In genomic region chr20:53786445-53787267, GRCh38 we compare ENCODE assay signal across 10 cellular contexts.
DNase-seq lines count a peak whose midpoint lies in the region; ATAC-seq and TF ChIP-seq lines count a peak whose summit lies in the region.
"Had no signal": no experiment of that assay in that cellular context is flagged by ENCODE, and none has a peak within 500 bp of the region (broad histone marks: within the 10 kb centered on the region; RNA-seq: fewer than 3 reads in every experiment).

No MANE protein-coding gene starts in this region.

- H3K4me3 ChIP-seq in LNCaP clone FGC (ENCODE audit: low read depth, low read length) = peak overlapping the region; percentile 39
- H3K4me3 ChIP-seq in mucosa of descending colon = no peak overlapping the region
- H3K4me3 ChIP-seq in uterus = no peak overlapping the region
- H3K4me3 ChIP-seq: BLaER1 treated with 17β-estradiol and CSF1 and Interleukin-3, amounts not matched to agents 10 nM and 100 nM had no signal

- DNase-seq in LNCaP clone FGC (ENCODE audit: low read depth) = no peak
- peak; percentile 51 for DNase-seq in cerebellar cortex (ENCODE audit: low spot score)
- peak in 1 of 3 donors; percentile 47 for DNase-seq in mucosa of descending colon
- DNase-seq in AG20443 (ENCODE audit: low spot score) = no peak
- DNase-seq in uterus = no peak
- DNase-seq: activated gamma-delta T cell had no signal

- no peaks in the 10 kb centered on the region for H3K27me3 ChIP-seq in uterus
- H3K27me3 ChIP-seq: BLaER1 treated with 17β-estradiol and CSF1 and Interleukin-3, amounts not matched to agents 10 nM and 100 nM had no signal

- ATAC-seq in mucosa of descending colon = peak; percentile 86
- no peak for ATAC-seq in HG03025 (IDR thresholded peaks at IDR 0.05; ENCODE audit: low FRiP score, unreplicated experiment)
- ATAC-seq in HG03457 (IDR thresholded peaks at IDR 0.05; ENCODE audit: unreplicated experiment) = no peak

- H3K4me1 ChIP-seq in mucosa of descending colon (ENCODE audit: low read depth) = peaks cover 13% of the 10 kb centered on the region
- no peaks in the 10 kb centered on the region for H3K4me1 ChIP-seq in uterus

- intact Hi-C loops in mucosa of descending colon (cut with DNase I, micrococcal nuclease) (no loop called here), uterus (cut with DNase I; ENCODE audit: low total_unique reads) (no loop called here)

- no peak for TF ChIP-seq POLR2A in uterus (IDR thresholded peaks at IDR 0.05)

- no peaks in the 10 kb centered on the region for H3K36me3 ChIP-seq in mucosa of descending colon (ENCODE audit: low read depth)
- no peaks in the 10 kb centered on the region for H3K36me3 ChIP-seq in uterus
- H3K36me3 ChIP-seq: BLaER1 treated with 17β-estradiol and CSF1 and Interleukin-3, amounts not matched to agents 10 nM and 100 nM had no signal

- peak overlapping the region; percentile 78 for H3K27ac ChIP-seq in C4-2B
- H3K27ac ChIP-seq in uterus = no peak overlapping the region
- H3K27ac ChIP-seq: BLaER1 treated with 17β-estradiol and CSF1 and Interleukin-3, amounts not matched to agents 10 nM and 100 nM had no signal

- H3K9me3 ChIP-seq in mucosa of descending colon = no peaks in the 10 kb centered on the region
- H3K9me3 ChIP-seq in uterus = no peaks in the 10 kb centered on the region

- TF ChIP-seq CTCF in C4-2B (conservative IDR thresholded peaks at IDR 0.05) (no peak), LNCaP clone FGC (IDR thresholded peaks at IDR 0.05; ENCODE audit: control insufficient read depth, extremely low read depth, insufficient read depth) (0 out of 2 replicates have a peak, but pooled peaks have one; percentile 9), mucosa of descending colon (IDR thresholded peaks at IDR 0.05) (no peak), uterus (IDR thresholded peaks at IDR 0.05) (no peak)
